8 cellular contexts compared by ENCODE assay signal in genomic region chr10:48634198-48634983, GRCh38. TPM values are rescaled to one million over a fixed set of nuclear protein-coding genes. Genes with fewer than 3 reads are reported as not detected.
DNase-seq lines count a peak whose midpoint lies in the region; ATAC-seq and TF ChIP-seq lines count a peak whose summit lies in the region.

No MANE protein-coding gene starts in this region.

- CTCF ChIA-PET in activated CD4-positive, alpha-beta T cell treated with anti-CD3 and anti-CD28 coated beads for 36 hours (lab: Charles Lee): interaction anchor here (1.1 to 1.3 kb wide), 2 partner anchors 22 to 24 kb away, joined by 3 read pairs; no protein-coding TSS in a partner anchor

- DNase-seq in activated CD4-positive, alpha-beta T cell treated with anti-CD3 and anti-CD28 coated beads for 36 hours: peak; percentile 62
- no peak for DNase-seq in activated CD4-positive, alpha-beta T cell treated with anti-CD3 and anti-CD28 coated beads, Interleukin-2, amount 50 U/mL, for 1 hour
- DNase-seq in NB4 (ENCODE audit: low read depth): peak; percentile 100
- peak; percentile 69 for DNase-seq in brain pericyte (ENCODE audit: low read depth, low spot score)
- DNase-seq in myocyte (ENCODE audit: low read depth): peak; percentile 93
- DNase-seq in stimulated activated naive CD4-positive, alpha-beta T cell treated with Interleukin-2 at 50 U/mL for 16 hours (lab: John Stamatoyannopoulos, UW): no peak
- DNase-seq in NCI-H1048 (lab: John Stamatoyannopoulos, UW): no peak

- POLR2A ChIA-PET in activated CD4-positive, alpha-beta T cell treated with anti-CD3 and anti-CD28 coated beads for 36 hours (lab: Charles Lee): no interaction called here

- H3K27me3 Mint-ChIP-seq in activated CD4-positive, alpha-beta T cell treated with anti-CD3 and anti-CD28 coated beads for 36 hours: peaks cover 29% of the 10 kb centered on the region

- H3K9me3 Mint-ChIP-seq in activated CD4-positive, alpha-beta T cell treated with anti-CD3 and anti-CD28 coated beads for 36 hours (ENCODE audit: low read depth): peaks cover 1% of the 10 kb centered on the region

- TF ChIP-seq POLR2A in NB4 (IDR thresholded peaks at IDR 0.05; ENCODE audit: extremely low read depth, insufficient read length): no peak

- H3K4me3 Mint-ChIP-seq in activated CD4-positive, alpha-beta T cell treated with anti-CD3 and anti-CD28 coated beads for 36 hours: no peak overlapping the region

- H3K4me1 Mint-ChIP-seq in activated CD4-positive, alpha-beta T cell treated with anti-CD3 and anti-CD28 coated beads for 36 hours: peaks cover 16% of the 10 kb centered on the region

- TF ChIP-seq CTCF in NB4 (IDR thresholded peaks at IDR 0.05; ENCODE audit: low read depth, low read length): no peak

- H3K36me3 Mint-ChIP-seq in activated CD4-positive, alpha-beta T cell treated with anti-CD3 and anti-CD28 coated beads for 36 hours (ENCODE audit: low read depth): no peaks in the 10 kb centered on the region

- intact Hi-C loops in activated CD4-positive, alpha-beta T cell treated with anti-CD3 and anti-CD28 coated beads for 36 hours (cut with DNase I, micrococcal nuclease): no loop called here

- peak; percentile 95 for ATAC-seq in activated CD4-positive, alpha-beta T cell treated with anti-CD3 and anti-CD28 coated beads for 36 hours
- ATAC-seq in HG02610 (IDR thresholded peaks at IDR 0.05; ENCODE audit: unreplicated experiment): peak; percentile 94

- no peak overlapping the region for H3K27ac Mint-ChIP-seq in activated CD4-positive, alpha-beta T cell treated with anti-CD3 and anti-CD28 coated beads for 36 hours

- peak overlapping the region; percentile 23 for H3K4me3 ChIP-seq in NB4 (ENCODE audit: low read depth, low read length)

RNA-seq across cellular contexts. Expression of gene ARHGAP22, which starts 29.5 kb away (rescaled TPM):
- total RNA-seq in activated CD4-positive, alpha-beta T cell treated with anti-CD3 and anti-CD28 coated beads for 36 hours: under 1 TPM; 0.27 to 0.47 TPM
- total RNA-seq in myocyte: 42.8 and 46.6 TPM in 2 replicates
- polyA plus RNA-seq in myocyte (2012): 54.3 TPM

RNA-seq across cellular contexts. Expression of gene WDFY4, which starts 50.3 kb away (rescaled TPM):
- total RNA-seq in activated CD4-positive, alpha-beta T cell treated with anti-CD3 and anti-CD28 coated beads for 36 hours: under 1 TPM; 0.07 to 0.09 TPM
- total RNA-seq in myocyte: 0.03 TPM in 1 of 2 replicates, not detected in the other
- not detected for polyA plus RNA-seq in myocyte (2012)

Comparison
In these comparisons a context has a peak if more than half of its experiments do, and no peak if none do; other contexts are left out.
1. DNase-seq: peak in activated CD4-positive, alpha-beta T cell treated with anti-CD3 and anti-CD28 coated beads for 36 hours (single experiment), NB4 (single experiment), brain pericyte (single experiment) and myocyte (single experiment); none in activated CD4-positive, alpha-beta T cell treated with anti-CD3 and anti-CD28 coated beads, Interleukin-2, amount 50 U/mL, for 1 hour (single experiment), stimulated activated naive CD4-positive, alpha-beta T cell treated with Interleukin-2 at 50 U/mL for 16 hours (single experiment) and NCI-H1048 (single experiment).
2. RNA of gene ARHGAP22, which starts 29.5 kb away (total RNA-seq): 42.8 to 46.6 TPM in myocyte; 0.27 to 0.47 TPM in activated CD4-positive, alpha-beta T cell treated with anti-CD3 and anti-CD28 coated beads for 36 hours; every median in the first group is over 10 times any median in the second.